ENCODE assay signal across 14 cellular contexts in genomic region chr3:9149566-9149965, GRCh38.
A peak's percentile ranks its signal among the peaks of the same experiment; 100 is the strongest.
DNase-seq lines count a peak whose midpoint lies in the region; ATAC-seq and TF ChIP-seq lines count a peak whose summit lies in the region.
"Had no signal": no experiment of that assay in that cellular context is flagged by ENCODE, and none has a peak within 500 bp of the region (broad histone marks: within the 10 kb centered on the region; RNA-seq: fewer than 3 reads in every experiment).

No MANE protein-coding gene starts in this region.

- ATAC-seq in GM19397 (IDR thresholded peaks at IDR 0.05; ENCODE audit: unreplicated experiment): no peak
- ATAC-seq: A549 had no signal

- peak overlapping the region; percentile 43 for H3K4me2 ChIP-seq in mammary epithelial cell (ENCODE audit: insufficient read depth, low read depth, low read length)
- H3K4me2 ChIP-seq: A549 had no signal

- intact Hi-C loops in mammary epithelial cell (cut with micrococcal nuclease): loop anchor here (1.0 kb wide), 1 partner anchor 20 kb away; no protein-coding TSS in a partner anchor

- whole genome bisulfite sequencing in mammary epithelial cell (ENCODE audit: low coverage, missing lambda C conversion rate): 66% methylated on average over 4 of the region's 5 CpGs

- in situ Hi-C loops in mammary epithelial cell (cut with MboI; ENCODE audit: low sequenced_read_pairs in 2 of 2): no loop called here

- no peak overlapping the region for H3K9ac ChIP-seq in mammary epithelial cell (ENCODE audit: insufficient read depth, low read length)

- peak overlapping the region; percentile 24 for H3K27ac ChIP-seq in C4-2B
- H3K27ac ChIP-seq in mammary epithelial cell (ENCODE audit: insufficient read depth, low read depth, low read length): no peak overlapping the region
- no peak overlapping the region for H3K27ac ChIP-seq in WERI-Rb-1
- H3K27ac ChIP-seq: A549 had no signal

- peaks cover 63% of the 10 kb centered on the region for H3K79me2 ChIP-seq in mammary epithelial cell (ENCODE audit: insufficient read depth, low read length)

- TF ChIP-seq CTCF in C4-2B (conservative IDR thresholded peaks at IDR 0.05) (no peak), mammary epithelial cell (conservative IDR thresholded peaks at IDR 0.05 in 1 of 2, IDR thresholded peaks at IDR 0.05 in 1 of 2; ENCODE audit: extremely low read depth in 1 of 2, insufficient read depth in 1 of 2, low read depth in 1 of 2, low read length in 2 of 2) (peak in 1 of 2 donors; percentile 3), WERI-Rb-1 (IDR thresholded peaks at IDR 0.05; ENCODE audit: low read depth, low read length) (no peak)

- H3K9me3 ChIP-seq in mammary epithelial cell (replicated peaks; ENCODE audit: insufficient read depth, low read length): no peaks in the 10 kb centered on the region
- peaks cover 5% of the 10 kb centered on the region for H3K9me3 ChIP-seq in WERI-Rb-1 (ENCODE audit: severe bottlenecking)
- H3K9me3 ChIP-seq: A549, MG63 had no signal

- H4K20me1 ChIP-seq in mammary epithelial cell (ENCODE audit: insufficient read depth, low read length): no peaks in the 10 kb centered on the region

- CTCF ChIA-PET in mammary epithelial cell (lab: Charles Lee; ENCODE audit: low non-redundant PET): no interaction called here

- H2AFZ ChIP-seq in mammary epithelial cell (ENCODE audit: low read depth, low read length): no peak overlapping the region

- DNase-seq in HT-29 (ENCODE audit: low spot score) (peak; percentile 20), mammary epithelial cell (peak; percentile 73), mucosa of gallbladder (ENCODE audit: low spot score) (peak; percentile 56), H7 (no peak), WERI-Rb-1 (no peak)
- DNase-seq: KBM-7, MG63, NCI-H1092 treated with DMSO at 0.1 percent for 48 hours, NCI-H1694, NCI-H69 had no signal

- H3K36me3 ChIP-seq in mammary epithelial cell (ENCODE audit: insufficient read depth, low read length) (no peaks in the 10 kb centered on the region), H7 (replicated peaks; ENCODE audit: control insufficient read depth, insufficient read depth, low read length) (no peaks in the 10 kb centered on the region), WERI-Rb-1 (no peaks in the 10 kb centered on the region; the same call in 1 of the 2 replicates)
- H3K36me3 ChIP-seq: MG63 had no signal

- peaks cover 30% of the 10 kb centered on the region for H3K4me1 ChIP-seq in mammary epithelial cell (ENCODE audit: insufficient read depth, low read length)
- H3K4me1 ChIP-seq: Caco-2 had no signal

- H3K27me3 ChIP-seq in mammary epithelial cell (ENCODE audit: insufficient read depth, low read length) (no peaks in the 10 kb centered on the region), H7 (ENCODE audit: control insufficient read depth, insufficient read depth, low read length) (no peaks in the 10 kb centered on the region), WERI-Rb-1 (ENCODE audit: insufficient read depth, low read depth, severe bottlenecking) (no peaks in the 10 kb centered on the region)
- H3K27me3 ChIP-seq: MG63 had no signal

- dilution Hi-C loops in mammary epithelial cell (cut with HindIII; ENCODE audit: low sequenced_read_pairs): no loop called here

- no TSS peak for BruUV-seq in mammary epithelial cell (replicated peaks; lab: Mats Ljungman, UMichigan)

- H3K4me3 ChIP-seq in mammary epithelial cell (replicated peaks in 1 of 3; ENCODE audit: insufficient read depth in 1 of 3, low read depth in 2 of 3, low read length in 3 of 3) (no peak overlapping the region), H7 (ENCODE audit: insufficient read depth, low read depth, low read length) (no peak overlapping the region), WERI-Rb-1 (ENCODE audit: low read depth, low read length) (no peak overlapping the region)
- H3K4me3 ChIP-seq: A549, MG63 had no signal

Comparison
In these comparisons a context has a peak if more than half of its experiments do, and no peak if none do; other contexts are left out.
1. DNase-seq: peak in HT-29 (single experiment), mammary epithelial cell (single experiment) and mucosa of gallbladder (single experiment); none in H7 (single experiment) and WERI-Rb-1 (single experiment).